In the genomic region with DNA sequence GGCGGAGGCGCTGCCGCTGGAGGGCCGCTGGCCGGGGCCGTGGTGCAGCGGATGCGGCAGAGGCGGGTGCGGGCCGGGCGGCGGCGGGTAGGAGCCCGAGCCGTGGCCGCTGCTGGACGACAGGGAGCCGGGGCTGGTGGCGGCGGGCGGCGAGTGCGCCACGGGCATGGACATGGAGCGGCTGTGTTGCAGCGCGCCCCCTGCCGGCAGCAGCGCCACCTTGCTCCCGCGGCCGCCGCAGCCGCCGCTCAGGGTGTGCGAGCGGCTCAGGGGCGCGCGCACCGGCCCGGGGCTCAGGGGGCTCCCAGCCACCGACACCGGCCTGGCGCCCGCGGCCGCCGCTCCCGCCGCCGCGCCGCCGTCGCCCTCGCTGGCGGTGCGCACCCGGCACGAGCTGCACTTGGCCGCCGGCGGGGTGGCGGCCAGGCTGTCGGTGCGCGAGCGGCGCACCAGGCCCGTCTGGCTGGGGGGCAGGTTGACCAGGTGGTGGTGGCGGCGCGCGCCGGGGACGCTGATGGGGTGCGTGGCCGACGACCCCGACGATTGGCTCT, we compare ENCODE assay signal across 8 cellular contexts. TPM values are rescaled to one million over a fixed set of nuclear protein-coding genes. Genes with fewer than 3 reads are reported as not detected.
A peak's percentile ranks its signal among the peaks of the same experiment; 100 is the strongest.
DNase-seq lines count a peak whose midpoint lies in the region; ATAC-seq, FAIRE-seq and TF ChIP-seq lines count a peak whose summit lies in the region.

No MANE protein-coding gene starts in this region.

- no peak for FAIRE-seq in urothelium cell line (lab: Jason Lieb, UNC)

- peaks cover 0 to 14% of the 10 kb centered on the region in 2 donors for H3K4me1 Mint-ChIP-seq in effector memory CD8-positive, alpha-beta T cell (ENCODE audit: low read depth in 2 of 2)

- H3K27ac Mint-ChIP-seq in effector memory CD8-positive, alpha-beta T cell, result no peak overlapping the region

- H3K9me3 Mint-ChIP-seq in effector memory CD8-positive, alpha-beta T cell, result peaks cover 0 to 1% of the 10 kb centered on the region in 2 donors

- H3K36me3 Mint-ChIP-seq in effector memory CD8-positive, alpha-beta T cell (ENCODE audit: insufficient read depth), result peaks cover 41% of the 10 kb centered on the region

- ATAC-seq in GM18505 (IDR thresholded peaks at IDR 0.05; ENCODE audit: unreplicated experiment) (peak; percentile 20), HG02763 (IDR thresholded peaks at IDR 0.05; ENCODE audit: unreplicated experiment) (no peak)
- peak; percentile 17 for ATAC-seq in effector memory CD8-positive, alpha-beta T cell (replicated peaks)

- TF ChIP-seq POLR2A in GM18505 (IDR thresholded peaks at IDR 0.05; ENCODE audit: borderline replicate concordance, extremely low read depth, insufficient read depth, insufficient read length), result no peak

- peak overlapping the region in 1 of 2 donors; percentile 58 for H3K4me3 Mint-ChIP-seq in effector memory CD8-positive, alpha-beta T cell

- DNase-seq in NCI-H2196 (lab: John Stamatoyannopoulos, UW; ENCODE audit: unreplicated experiment) (peak; percentile 57), lung microvascular endothelial cell (ENCODE audit: low read depth in 2 of 2) (peak; percentile 68 to 89), urothelium cell line (ENCODE audit: low spot score) (no peak)
- peak; percentile 86 for DNase-seq in activated CD8-positive, alpha-beta memory T cell treated with anti-CD3 and anti-CD28 coated beads for 24 hours
- peak in 2 of 3 experiments; percentile 41 to 54 for DNase-seq in effector memory CD8-positive, alpha-beta T cell
- DNase-seq in stimulated activated CD4-positive, alpha-beta T cell treated with anti-CD3 and anti-CD28 coated beads, TNF-alpha, amount 100 ng/mL, for 4 hours (ENCODE audit: low read depth in 3 of 3), result peak in 2 of 3 experiments; percentile 48 to 57

- H3K27me3 Mint-ChIP-seq in effector memory CD8-positive, alpha-beta T cell, result peaks cover 0 to 8% of the 10 kb centered on the region in 2 donors

RNA-seq across cellular contexts. Expression of a gene that starts 1.7 kb away (rescaled TPM):
- total RNA-seq in lung microvascular endothelial cell, result 0.65 and 1.4 TPM in 2 replicates
